In genomic region chr21:41465176-41465781, GRCh38 we compare ENCODE assay signal across 1 cellular context.
TF ChIP-seq lines count a peak whose summit lies in the region.

No MANE protein-coding gene starts in this region.

TF ChIP-seq in SK-N-SH, 30 proteins besides CTCF, POLR2A, EP300 and RAD21:
- TF ChIP-seq REST (IDR thresholded peaks at IDR 0.05; ENCODE audit: low read depth, low read length), result 0 out of 2 replicates have a peak, but pooled peaks have one; percentile 18
- no peak for TF ChIP-seq PBX3 (IDR thresholded peaks at IDR 0.05)
- TF ChIP-seq MXI1 (IDR thresholded peaks at IDR 0.05; ENCODE audit: low read depth, low read length), result no peak
- no peak for TF ChIP-seq FOXM1 (IDR thresholded peaks at IDR 0.05; ENCODE audit: low read depth)
